1 cellular context compared by ENCODE assay signal in the genomic region with DNA sequence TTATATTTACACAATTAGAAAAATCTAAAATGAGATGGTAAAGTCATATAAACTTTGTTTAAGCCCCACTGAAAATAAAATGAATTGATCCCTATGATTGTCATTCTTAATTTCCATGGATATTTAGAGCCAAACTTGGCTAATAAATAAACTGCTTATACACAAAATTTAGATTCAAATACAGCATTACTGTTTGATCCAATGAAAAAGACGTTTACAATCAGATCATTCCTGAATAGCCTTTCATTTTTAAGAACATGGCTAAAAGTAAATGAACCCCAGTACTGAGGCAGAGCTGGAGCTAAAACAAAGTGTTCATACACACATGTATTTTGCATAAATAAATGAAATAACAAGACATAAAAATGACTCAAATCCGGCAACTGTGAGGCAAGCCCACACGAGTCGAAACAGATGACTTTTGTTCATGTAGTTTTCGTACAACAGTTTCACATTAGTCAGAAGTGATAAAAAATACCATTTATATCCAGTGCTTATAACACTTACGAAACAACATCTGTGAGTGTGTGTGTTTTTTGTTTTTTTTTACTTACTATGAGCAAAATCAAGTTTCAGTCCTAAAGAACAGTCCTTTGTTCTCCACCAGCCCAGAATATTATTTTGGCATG.
TF ChIP-seq lines count a peak whose summit lies in the region.

No MANE protein-coding gene starts in this region.

TF ChIP-seq in IMR-90, 13 proteins besides CTCF, POLR2A, EP300 and RAD21:
- TF ChIP-seq NFE2L2 (IDR thresholded peaks at IDR 0.05; ENCODE audit: low read depth, low read length) (no peak), ELK1 (IDR thresholded peaks at IDR 0.05; ENCODE audit: borderline replicate concordance, low read depth, low read length) (no peak), MXI1 (IDR thresholded peaks at IDR 0.05; ENCODE audit: borderline replicate concordance, low read depth, low read length) (no peak), CHD1 (IDR thresholded peaks at IDR 0.05; ENCODE audit: low read depth, low read length) (no peak), SMC3 (IDR thresholded peaks at IDR 0.05; ENCODE audit: low read depth, low read length) (no peak), MAZ (IDR thresholded peaks at IDR 0.05; ENCODE audit: borderline replicate concordance, low read depth, low read length) (no peak), FOS (IDR thresholded peaks at IDR 0.05; ENCODE audit: low read depth, low read length) (peak; percentile 17; the same call in 1 of the 2 replicates), RCOR1 (IDR thresholded peaks at IDR 0.05; ENCODE audit: insufficient replicate concordance, low read length) (no peak), MAFK (IDR thresholded peaks at IDR 0.05; ENCODE audit: low read depth, low read length) (no peak), RFX5 (IDR thresholded peaks at IDR 0.05; ENCODE audit: low read depth, low read length) (no peak), CEBPB (IDR thresholded peaks at IDR 0.05; ENCODE audit: low read depth, low read length) (peak; percentile 91), BHLHE40 (IDR thresholded peaks at IDR 0.05; ENCODE audit: low read depth, low read length) (peak; percentile 56)
- TF ChIP-seq, protein P1, sequence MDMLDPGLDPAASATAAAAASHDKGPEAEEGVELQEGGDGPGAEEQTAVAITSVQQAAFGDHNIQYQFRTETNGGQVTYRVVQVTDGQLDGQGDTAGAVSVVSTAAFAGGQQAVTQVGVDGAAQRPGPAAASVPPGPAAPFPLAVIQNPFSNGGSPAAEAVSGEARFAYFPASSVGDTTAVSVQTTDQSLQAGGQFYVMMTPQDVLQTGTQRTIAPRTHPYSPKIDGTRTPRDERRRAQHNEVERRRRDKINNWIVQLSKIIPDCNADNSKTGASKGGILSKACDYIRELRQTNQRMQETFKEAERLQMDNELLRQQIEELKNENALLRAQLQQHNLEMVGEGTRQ (IDR thresholded peaks at IDR 0.05; ENCODE audit: low read depth, low read length), result no peak
